ENCODE assay signal across 17 cellular contexts in genomic region chr12:42625611-42626010, GRCh38.
"Had no signal": no experiment of that assay in that cellular context is flagged by ENCODE, and none has a peak within 500 bp of the region (broad histone marks: within the 10 kb centered on the region; RNA-seq: fewer than 3 reads in every experiment).

No MANE protein-coding gene starts in this region.

- H3K36me3 ChIP-seq: adrenal gland, colonic mucosa, esophagus squamous epithelium, ovary, spleen, suprapubic skin, upper lobe of right lung, WERI-Rb-1 had no signal

- H3K4me3 Mint-ChIP-seq: activated CD4-positive, alpha-beta memory T cell treated with anti-CD3 and anti-CD28 coated beads, Interleukin-2, amount 10 ng/mL, durations not matched to agents 7 days and 5 days; activated T-cell treated with anti-CD3 and anti-CD28 coated beads, Interleukin-2, amount 50 U/mL, for 24 hours; stimulated activated naive CD8-positive, alpha-beta T cell treated with anti-CD3 and anti-CD28 coated beads, Interleukin-15, Interleukin-2, amounts not matched to agents 100 ng/mL and 50 ng/mL, for 24 hours had no signal

- H3K27me3 Mint-ChIP-seq: activated CD4-positive, alpha-beta memory T cell treated with anti-CD3 and anti-CD28 coated beads, Interleukin-2, amount 10 ng/mL, durations not matched to agents 7 days and 5 days; activated T-cell treated with anti-CD3 and anti-CD28 coated beads, Interleukin-2, amount 50 U/mL, for 24 hours; naive thymus-derived CD4-positive, alpha-beta T cell; stimulated activated naive CD8-positive, alpha-beta T cell treated with anti-CD3 and anti-CD28 coated beads, Interleukin-15, Interleukin-2, amounts not matched to agents 100 ng/mL and 50 ng/mL, for 24 hours had no signal

- H3K9me3 Mint-ChIP-seq: activated CD4-positive, alpha-beta memory T cell treated with anti-CD3 and anti-CD28 coated beads, Interleukin-2, amount 10 ng/mL, durations not matched to agents 7 days and 5 days; activated T-cell treated with anti-CD3 and anti-CD28 coated beads, Interleukin-2, amount 50 U/mL, for 24 hours; stimulated activated naive CD8-positive, alpha-beta T cell treated with anti-CD3 and anti-CD28 coated beads, Interleukin-15, Interleukin-2, amounts not matched to agents 100 ng/mL and 50 ng/mL, for 24 hours had no signal

- H3K36me3 Mint-ChIP-seq: naive thymus-derived CD4-positive, alpha-beta T cell had no signal

- H3K4me1 Mint-ChIP-seq: activated CD4-positive, alpha-beta memory T cell treated with anti-CD3 and anti-CD28 coated beads, Interleukin-2, amount 10 ng/mL, durations not matched to agents 7 days and 5 days; naive thymus-derived CD4-positive, alpha-beta T cell had no signal

- H3K9me3 ChIP-seq: adrenal gland, colonic mucosa, esophagus squamous epithelium, ovary, upper lobe of right lung had no signal

- H3K4me1 ChIP-seq: adrenal gland, colonic mucosa, esophagus squamous epithelium, spleen, suprapubic skin, upper lobe of right lung had no signal

- ATAC-seq: left lobe of liver; naive thymus-derived CD4-positive, alpha-beta T cell; sciatic nerve; upper lobe of right lung had no signal

- H3K27ac Mint-ChIP-seq: activated CD4-positive, alpha-beta memory T cell treated with anti-CD3 and anti-CD28 coated beads, Interleukin-2, amount 10 ng/mL, durations not matched to agents 7 days and 5 days; activated T-cell treated with anti-CD3 and anti-CD28 coated beads, Interleukin-2, amount 50 U/mL, for 24 hours; naive thymus-derived CD4-positive, alpha-beta T cell; stimulated activated naive CD8-positive, alpha-beta T cell treated with anti-CD3 and anti-CD28 coated beads, Interleukin-15, Interleukin-2, amounts not matched to agents 100 ng/mL and 50 ng/mL, for 24 hours had no signal

- DNase-seq: activated CD4-positive, alpha-beta memory T cell treated with anti-CD3 and anti-CD28 coated beads, Interleukin-2, amount 10 ng/mL, durations not matched to agents 7 days and 5 days; activated naive CD4-positive, alpha-beta T cell treated with anti-CD3 and anti-CD28 coated beads, Interleukin-2, amount 50 U/mL, for 16 hours; activated T-cell treated with anti-CD3 and anti-CD28 coated beads, Interleukin-2, amount 50 U/mL, for 24 hours; adrenal gland; colonic mucosa; esophagus squamous epithelium; hippocampal formation; mammary epithelial cell; naive thymus-derived CD4-positive, alpha-beta T cell; ovary; spleen; upper lobe of right lung; WERI-Rb-1 had no signal

- H3K27ac ChIP-seq: adrenal gland, colonic mucosa, esophagus squamous epithelium, ovary, spleen, suprapubic skin, upper lobe of right lung, WERI-Rb-1 had no signal

- H3K4me3 ChIP-seq: adrenal gland, colonic mucosa, esophagus squamous epithelium, ovary, spleen, suprapubic skin, upper lobe of right lung had no signal

- H3K27me3 ChIP-seq: adrenal gland, colonic mucosa, esophagus squamous epithelium, ovary, spleen, suprapubic skin, upper lobe of right lung had no signal
